Comparison of ENCODE assay signal across 32 cellular contexts in the genomic region with DNA sequence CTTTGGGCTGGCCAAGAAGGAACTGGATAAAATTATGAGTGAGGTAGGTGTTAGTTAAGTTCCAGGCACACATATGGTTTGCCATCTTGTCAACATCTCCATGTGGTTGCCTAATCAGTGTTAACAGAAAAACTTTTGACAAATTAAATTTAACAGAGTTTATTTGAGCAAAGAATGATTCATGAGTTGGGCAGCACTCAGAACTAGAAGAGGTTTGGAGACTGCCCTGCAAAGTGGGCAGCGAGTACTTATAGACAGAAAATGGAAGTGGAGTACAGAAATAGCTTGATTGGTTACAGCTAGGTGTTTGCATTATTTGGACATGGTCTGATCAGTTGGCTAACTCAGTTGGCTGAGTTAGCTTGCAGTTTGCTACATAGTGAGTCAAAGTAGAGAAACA.
"Had no signal": no experiment of that assay in that cellular context is flagged by ENCODE, and none has a peak within 500 bp of the region (broad histone marks: within the 10 kb centered on the region; RNA-seq: fewer than 3 reads in every experiment).

No MANE protein-coding gene starts in this region.

- H3K36me3 ChIP-seq: adrenal gland, ascending aorta, brain microvascular endothelial cell, breast epithelium, cardiac muscle cell had no signal

- H3K9me3 ChIP-seq: adrenal gland, ascending aorta, body of pancreas, breast epithelium had no signal

- H3K4me3 ChIP-seq: adrenal gland, ascending aorta, body of pancreas, breast epithelium, cardiac muscle cell had no signal

- ATAC-seq: activated naive CD4-positive, alpha-beta T cell treated with anti-CD3 and anti-CD28 coated beads, Interleukin-2, amount 50 U/mL, for 72 hours; activated naive CD8-positive, alpha-beta T cell treated with anti-CD3 and anti-CD28 coated beads, Interleukin-2, amount 50 U/mL, for 24 hours; activated T-cell treated with anti-CD3 and anti-CD28 coated beads, Interleukin-2, amount 50 U/mL, for 4 hours; activated T-cell treated with anti-CD3 and anti-CD28 coated beads, Interleukin-2, amount 50 U/mL, for 72 hours; activated T-helper 17 cell treated with anti-CD3 and anti-CD28 coated beads, Interleukin-2, amount 50 U/mL, for 72 hours; body of pancreas had no signal

- H3K27me3 ChIP-seq: ascending aorta had no signal

- FAIRE-seq: astrocyte had no signal

- DNase-seq: activated effector memory CD4-positive, alpha-beta T cell treated with anti-CD3 and anti-CD28 coated beads, Interleukin-2, amount 50 U/mL, for 16 hours; activated effector memory CD4-positive, alpha-beta T cell treated with Interleukin-2 at 50 U/mL for 16 hours; activated gamma-delta T cell; activated gamma-delta T cell treated with Interleukin-2 at 50 U/mL for 16 hours; activated naive CD4-positive, alpha-beta T cell; activated naive CD4-positive, alpha-beta T cell treated with anti-CD3 and anti-CD28 coated beads for 36 hours; activated naive CD4-positive, alpha-beta T cell treated with anti-CD3 and anti-CD28 coated beads, Interleukin-2, amount 10 ng/mL, durations not matched to agents 7 days and 5 days; activated naive CD4-positive, alpha-beta T cell treated with anti-CD3 and anti-CD28 coated beads, Interleukin-2, amount 50 U/mL, for 16 hours; activated naive CD4-positive, alpha-beta T cell treated with Interleukin-2 at 50 U/mL for 16 hours; activated naive CD8-positive, alpha-beta T cell treated with anti-CD3 and anti-CD28 coated beads for 36 hours; activated naive CD8-positive, alpha-beta T cell treated with anti-CD3 and anti-CD28 coated beads, Interleukin-2, amount 10 ng/mL, durations not matched to agents 7 days and 5 days; activated naive CD8-positive, alpha-beta T cell treated with anti-CD3 and anti-CD28 coated beads, Interleukin-2, amount 50 U/mL, for 24 hours; activated T-cell treated with anti-CD3 and anti-CD28 coated beads, Interleukin-2, amount 50 U/mL, for 1 hour; activated T-cell treated with anti-CD3 and anti-CD28 coated beads, Interleukin-2, amount 50 U/mL, for 24 hours; activated T-cell treated with anti-CD3 and anti-CD28 coated beads, Interleukin-2, amount 50 U/mL, for 4 hours; activated T-cell treated with anti-CD3 and anti-CD28 coated beads, Interleukin-2, amount 50 U/mL, for 48 hours; activated T-cell treated with anti-CD3 and anti-CD28 coated beads, Interleukin-2, amount 50 U/mL, for 72 hours; adrenal gland; amniotic stem cell; amygdala; aorta; body of pancreas; brain microvascular endothelial cell; caudate nucleus; central memory CD4-positive, alpha-beta T cell; cerebellar nuclear complex had no signal

- H3K4me1 ChIP-seq: ascending aorta, breast epithelium had no signal

- H3K27ac ChIP-seq: adrenal gland, ascending aorta, body of pancreas, brain microvascular endothelial cell, breast epithelium, cardiac muscle cell had no signal
